8 cellular contexts compared by ENCODE assay signal in genomic region chr17:81514485-81514734, GRCh38. TPM values are rescaled to one million over a fixed set of nuclear protein-coding genes. Genes with fewer than 3 reads are reported as not detected.
DNase-seq lines count a peak whose midpoint lies in the region; ATAC-seq and TF ChIP-seq lines count a peak whose summit lies in the region.

No MANE protein-coding gene starts in this region.

- H3K27me3 ChIP-seq in GM06990 (replicated peaks; ENCODE audit: control insufficient read depth, insufficient read depth, low read length) (no peaks in the 10 kb centered on the region), Peyer's patch (no peaks in the 10 kb centered on the region), fibroblast of lung (ENCODE audit: control insufficient read depth, insufficient read depth, low read length) (no peaks in the 10 kb centered on the region), rectal smooth muscle tissue (ENCODE audit: control insufficient read depth, insufficient read depth, low read length) (no peaks in the 10 kb centered on the region)

- peaks cover 0 to 3% (median 0%) of the 10 kb centered on the region in 4 donors for H3K9me3 ChIP-seq in Peyer's patch
- H3K9me3 ChIP-seq in fibroblast of lung (ENCODE audit: control insufficient read depth, insufficient read depth, low read depth, low read length), result no peaks in the 10 kb centered on the region

- H2AFZ ChIP-seq in fibroblast of lung (ENCODE audit: low read length), result no peak overlapping the region

- no peak for ATAC-seq in activated CD4-positive, CD25-positive, alpha-beta regulatory T cell treated with anti-CD3 and anti-CD28 coated beads, Interleukin-2, amount 50 U/mL, for 24 hours
- ATAC-seq in GM21723 (IDR thresholded peaks at IDR 0.05; ENCODE audit: unreplicated experiment) (no peak), GM19455 (IDR thresholded peaks at IDR 0.05; ENCODE audit: unreplicated experiment) (no peak)

- in situ Hi-C loops in ACHN (cut with HindIII; ENCODE audit: low pct_ligation_motif_present, low pct_unique_long_range_greater_than_20kb, low sequenced_read_pairs), result no loop called here

- peaks cover 0 to 44% (median 24%) of the 10 kb centered on the region in 4 donors for H3K4me1 ChIP-seq in Peyer's patch
- peaks cover 18% of the 10 kb centered on the region for H3K4me1 ChIP-seq in fibroblast of lung (ENCODE audit: control insufficient read depth, extremely low read depth, insufficient read depth, low read length)
- peaks cover 20% of the 10 kb centered on the region for H3K4me1 ChIP-seq in rectal smooth muscle tissue (ENCODE audit: control insufficient read depth, insufficient read depth, low read length)

- H3K79me2 ChIP-seq in fibroblast of lung (ENCODE audit: control insufficient read depth, insufficient read depth, low read length), result peaks cover 60% of the 10 kb centered on the region

- peaks cover 26% of the 10 kb centered on the region for H3K36me3 ChIP-seq in GM06990 (ENCODE audit: control insufficient read depth, insufficient read depth, low read length)
- H3K36me3 ChIP-seq in Peyer's patch, result peaks cover 0 to 28% (median 0%) of the 10 kb centered on the region in 3 donors
- peaks cover 23% of the 10 kb centered on the region for H3K36me3 ChIP-seq in fibroblast of lung (ENCODE audit: control insufficient read depth, insufficient read depth, low read length)
- H3K36me3 ChIP-seq in rectal smooth muscle tissue (ENCODE audit: control insufficient read depth, insufficient read depth, low read length), result peaks cover 27% of the 10 kb centered on the region

- peak in 1 of 2 donors; percentile 53 for TF ChIP-seq POLR2A in Peyer's patch (IDR thresholded peaks at IDR 0.05)

- peak overlapping the region; percentile 70 for H3K9ac ChIP-seq in fibroblast of lung (ENCODE audit: insufficient read depth, low read length)
- H3K9ac ChIP-seq in rectal smooth muscle tissue (ENCODE audit: low read length), result peak overlapping the region; percentile 99

- DNase-seq in GM06990 (ENCODE audit: extremely low read depth, insufficient read length) (no peak), Peyer's patch (no peak), fibroblast of lung (ENCODE audit: low read depth in 2 of 2) (no peak), ACHN (no peak)

- TF ChIP-seq CTCF in GM06990 (IDR thresholded peaks at IDR 0.05; ENCODE audit: insufficient read depth, low read length, poor library complexity, severe bottlenecking) (no peak), Peyer's patch (IDR thresholded peaks at IDR 0.05) (no peak), fibroblast of lung (conservative IDR thresholded peaks at IDR 0.05 in 1 of 2, IDR thresholded peaks at IDR 0.05 in 1 of 2; ENCODE audit: low read depth in 1 of 2, low read length in 2 of 2) (no peak)

- peaks cover 3% of the 10 kb centered on the region for H4K20me1 ChIP-seq in fibroblast of lung (ENCODE audit: control insufficient read depth, extremely low read depth, insufficient read depth, low read length)

- H3K27ac ChIP-seq in Peyer's patch (peak overlapping the region; percentile 98 to 100 (median 100)), fibroblast of lung (ENCODE audit: insufficient read depth, low read length) (peak overlapping the region; percentile 91), rectal smooth muscle tissue (ENCODE audit: low read depth, low read length) (peak overlapping the region; percentile 100)

- H3K4me3 ChIP-seq in GM06990 (replicated peaks; ENCODE audit: low read depth, low read length) (peak overlapping the region; percentile 89), Peyer's patch (peak overlapping the region; percentile 71 to 99 (median 90)), fibroblast of lung (replicated peaks in 1 of 4; ENCODE audit: control extremely low read depth in 1 of 4, insufficient read depth in 1 of 4, low read depth in 3 of 4, low read length in 4 of 4) (peak overlapping the region; percentile 40 to 82 (median 54)), rectal smooth muscle tissue (ENCODE audit: low read length) (peak overlapping the region; percentile 74)

- peak overlapping the region; percentile 53 for H3K4me2 ChIP-seq in fibroblast of lung (ENCODE audit: extremely low read depth, insufficient read depth, low read length)

RNA-seq across cellular contexts. Expression of gene ACTG1, which starts 1.8 kb away (rescaled TPM):
- total RNA-seq in Peyer's patch (1,000 to 10,000 TPM; 2,510 to 3,878 (median 3,203) TPM), fibroblast of lung (5,538 and 6,636 TPM in 2 replicates)
- polyA plus RNA-seq in fibroblast of lung, result 8,446 and 8,888 TPM in 2 replicates
- 6,897 and 7,279 TPM in 2 replicates for polyA plus RNA-seq in fibroblast of lung (2012)
- 10,903 and 14,156 TPM in 2 replicates for polyA minus RNA-seq in fibroblast of lung (ENCODE audit: low replicate concordance)

RNA-seq across cellular contexts. Expression of gene FSCN2, which starts 13.8 kb away (rescaled TPM):
- 1 to 10 TPM; 1.2 to 7.9 (median 5.2) TPM for total RNA-seq in Peyer's patch
- total RNA-seq in fibroblast of lung, result 1.5 and 2.0 TPM in 2 replicates
- polyA plus RNA-seq in fibroblast of lung, result 0.07 and 0.35 TPM in 2 replicates
- polyA plus RNA-seq in fibroblast of lung (2012), result 0.21 and 0.73 TPM in 2 replicates
- polyA minus RNA-seq in fibroblast of lung (ENCODE audit: low replicate concordance), result 0.39 TPM in 1 of 2 replicates, not detected in the other

RNA-seq across cellular contexts. Expression of gene FAAP100, which starts 37.7 kb away (rescaled TPM):
- total RNA-seq in Peyer's patch (10 to 100 TPM; 38.2 to 66.9 (median 52.2) TPM), fibroblast of lung (10.4 and 12.6 TPM in 2 replicates)
- 6.7 and 8.1 TPM in 2 replicates for polyA plus RNA-seq in fibroblast of lung
- polyA plus RNA-seq in fibroblast of lung (2012), result 13.7 and 19.1 TPM in 2 replicates
- 17.6 and 22.4 TPM in 2 replicates for polyA minus RNA-seq in fibroblast of lung (ENCODE audit: low replicate concordance)
